8 cellular contexts compared by ENCODE assay signal in the genomic region with DNA sequence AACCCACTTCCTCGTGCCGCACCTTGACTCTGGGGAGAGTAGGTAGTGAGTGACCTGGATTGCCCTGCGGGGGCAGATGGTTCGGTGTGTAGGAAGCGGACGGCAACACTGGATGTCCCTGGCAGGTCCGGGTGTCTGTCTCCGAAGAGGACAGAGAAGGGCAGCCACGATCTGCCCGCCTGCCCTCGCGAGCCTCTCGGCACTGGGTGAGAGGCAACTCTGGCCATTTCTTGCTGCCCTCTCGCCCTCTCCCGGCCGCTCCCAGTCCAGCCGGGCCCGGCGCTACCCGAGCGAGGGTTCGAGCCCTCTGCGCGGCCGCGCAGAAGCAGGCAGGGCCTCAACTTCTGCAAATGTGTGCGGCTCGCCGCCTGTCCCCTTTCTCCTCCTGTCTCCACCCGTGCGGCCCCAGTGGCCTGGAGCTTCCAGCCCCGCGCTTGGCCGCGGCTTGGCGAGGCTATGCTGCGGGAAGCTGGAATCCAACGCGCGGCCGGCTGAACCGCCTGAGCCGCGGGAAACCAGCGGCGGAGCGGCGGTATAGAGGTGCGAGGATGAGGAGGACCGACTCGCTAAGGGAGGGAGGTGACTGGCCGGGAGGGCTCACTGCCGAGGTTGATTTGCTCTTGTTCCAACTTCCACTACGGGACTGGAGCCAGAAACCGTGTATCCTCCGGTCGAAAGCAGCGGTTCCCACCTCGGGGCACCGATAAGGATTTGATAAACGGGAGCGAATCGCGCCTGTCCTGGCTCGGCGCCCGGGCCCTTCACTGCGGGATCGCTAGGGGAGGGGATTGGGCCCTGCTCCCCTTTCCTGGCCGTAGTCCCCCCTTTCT. TPM values are rescaled to one million over a fixed set of nuclear protein-coding genes. Genes with fewer than 3 reads are reported as not detected.
DNase-seq lines count a peak whose midpoint lies in the region; ATAC-seq and TF ChIP-seq lines count a peak whose summit lies in the region.

No MANE protein-coding gene starts in this region.

- TF ChIP-seq CTCF in RWPE1 (conservative IDR thresholded peaks at IDR 0.05; ENCODE audit: low read depth) (no peak; the same call in 1 of the 2 replicates), brain (conservative IDR thresholded peaks at IDR 0.05) (peak in 1 of 2 experiments; percentile 16)

- H3K36me3 Mint-ChIP-seq in brain = no peaks in the 10 kb centered on the region

- POLR2A ChIA-PET in RWPE1 (lab: Yijun Ruan, JAX; ENCODE audit: low non-redundant PET) = interaction anchor here (1.1 kb wide), 1 partner anchor 37 kb away, joined by 8 read pairs; no protein-coding TSS in a partner anchor

- no peaks in the 10 kb centered on the region for H3K9me3 ChIP-seq in iPS-18a (ENCODE audit: control insufficient read depth, low read depth, low read length)

- peak overlapping the region; percentile 68 for H3K4me3 ChIP-seq in iPS-18a (ENCODE audit: low read length)
- H3K4me3 ChIP-seq in skeletal muscle cell (ENCODE audit: low read depth, low read length) = peak overlapping the region; percentile 63

- H3K27ac Mint-ChIP-seq in brain = peak overlapping the region in 2 of 5 experiments; percentile 55 to 56

- CTCF ChIA-PET in RWPE1 (lab: Yijun Ruan, JAX) = interaction anchor here (0.6 to 0.8 kb wide), 5 partner anchors 10 to 652 kb away, joined by 3 to 7 read pairs (median 3); no protein-coding TSS in a partner anchor

- no peak for ATAC-seq in GM21360 (IDR thresholded peaks at IDR 0.05; ENCODE audit: unreplicated experiment)
- ATAC-seq in GM19324 (IDR thresholded peaks at IDR 0.05; ENCODE audit: low FRiP score, unreplicated experiment) = no peak

- H3K27ac ChIP-seq in RWPE1 (peak overlapping the region; percentile 97), iPS-18a (ENCODE audit: low read length) (no peak overlapping the region)

- no peaks in the 10 kb centered on the region for H3K36me3 ChIP-seq in iPS-18a (ENCODE audit: control insufficient read depth, low read depth, low read length)

- H3K4me1 Mint-ChIP-seq in brain = peaks cover 26% of the 10 kb centered on the region

- H3K4me1 ChIP-seq in iPS-18a (ENCODE audit: control insufficient read depth, low read depth, low read length) = peaks cover 19% of the 10 kb centered on the region

- H3K9ac ChIP-seq in iPS-18a (ENCODE audit: low read length) = no peak overlapping the region

- peak overlapping the region; percentile 85 to 87 (median 86) for H3K4me3 Mint-ChIP-seq in brain

- H3K27me3 ChIP-seq in iPS-18a (ENCODE audit: control insufficient read depth, insufficient read depth, low read length) = peaks cover 91% of the 10 kb centered on the region

- H3K9me3 Mint-ChIP-seq in brain = peaks cover 0 to 11% (median 3%) of the 10 kb centered on the region in 5 experiments

- H3K27me3 Mint-ChIP-seq in brain = peaks cover 99% of the 10 kb centered on the region

- DNase-seq in activated CD4-positive, alpha-beta T cell treated with anti-CD3 and anti-CD28 coated beads for 4 hours = peak; percentile 12 to 16
- no peak for DNase-seq in activated CD4-positive, alpha-beta T cell treated with anti-CD3 and anti-CD28 coated beads, Interleukin-2, amount 50 U/mL, for 4 hours
- DNase-seq in RWPE1 (ENCODE audit: low spot score) (peak; percentile 65), skeletal muscle cell (ENCODE audit: low read depth) (no peak)

RNA-seq across cellular contexts. Expression of a gene that starts 1.5 kb away (rescaled TPM):
- polyA plus RNA-seq in brain (ENCODE audit: insufficient read depth, low read depth, low replicate concordance) = 80.4 TPM

Comparison
In these comparisons a context has a peak if more than half of its experiments do, and no peak if none do; other contexts are left out.
1. DNase-seq: peak in activated CD4-positive, alpha-beta T cell treated with anti-CD3 and anti-CD28 coated beads for 4 hours (2 of 2) and RWPE1 (single experiment); none in activated CD4-positive, alpha-beta T cell treated with anti-CD3 and anti-CD28 coated beads, Interleukin-2, amount 50 U/mL, for 4 hours (0 of 2) and skeletal muscle cell (single experiment).